8 cellular contexts compared by ENCODE assay signal in genomic region chr5:169637856-169638190, GRCh38. TPM values are rescaled to one million over a fixed set of nuclear protein-coding genes. Genes with fewer than 3 reads are reported as not detected.
DNase-seq lines count a peak whose midpoint lies in the region; ATAC-seq and TF ChIP-seq lines count a peak whose summit lies in the region.

No MANE protein-coding gene starts in this region.

- H3K4me2 ChIP-seq in osteoblast (ENCODE audit: insufficient read depth, low read length) = peak overlapping the region; percentile 77

- no peak for TF ChIP-seq CTCF in osteoblast (IDR thresholded peaks at IDR 0.05; ENCODE audit: extremely low read depth, low read depth, low read length)
- no peak for TF ChIP-seq CTCF in Caco-2 (IDR thresholded peaks at IDR 0.05; ENCODE audit: insufficient read depth in 1 of 2, low read depth in 1 of 2, low read length in 1 of 2, severe bottlenecking in 1 of 2, unreplicated experiment in 1 of 2)

- H3K4me3 Mint-ChIP-seq in activated naive CD8-positive, alpha-beta T cell = peak overlapping the region; percentile 96
- no peak overlapping the region for H3K4me3 Mint-ChIP-seq in Caco-2 (ENCODE audit: unreplicated experiment)

- H3K27me3 ChIP-seq in osteoblast (ENCODE audit: insufficient read depth, low read length) (no peaks in the 10 kb centered on the region), Caco-2 (replicated peaks; ENCODE audit: control insufficient read depth, insufficient read depth, low read length) (no peaks in the 10 kb centered on the region)

- H3K27ac ChIP-seq in osteoblast (ENCODE audit: low read depth, low read length) = no peak overlapping the region

- H3K27ac Mint-ChIP-seq in activated naive CD8-positive, alpha-beta T cell = peak overlapping the region; percentile 92
- H3K27ac Mint-ChIP-seq in Caco-2 (ENCODE audit: unreplicated experiment) = no peak overlapping the region

- intact Hi-C loops in Caco-2 (cut with micrococcal nuclease; ENCODE audit: unreplicated experiment) = no loop called here

- H3K36me3 ChIP-seq in osteoblast (ENCODE audit: insufficient read depth, low read length) = no peaks in the 10 kb centered on the region
- H3K36me3 ChIP-seq in Caco-2 (ENCODE audit: control insufficient read depth, insufficient read depth, low read length) = no peaks in the 10 kb centered on the region

- peaks cover 4% of the 10 kb centered on the region for H3K9me3 Mint-ChIP-seq in activated naive CD8-positive, alpha-beta T cell (ENCODE audit: low read depth)
- peaks cover 15% of the 10 kb centered on the region for H3K9me3 Mint-ChIP-seq in Caco-2 (ENCODE audit: unreplicated experiment)

- peak; percentile 73 for ATAC-seq in GM18511 (IDR thresholded peaks at IDR 0.05; ENCODE audit: unreplicated experiment)
- ATAC-seq in HG02870 (IDR thresholded peaks at IDR 0.05; ENCODE audit: unreplicated experiment) = peak; percentile 72

- no peaks in the 10 kb centered on the region for H3K27me3 Mint-ChIP-seq in activated naive CD8-positive, alpha-beta T cell
- peaks cover 2% of the 10 kb centered on the region for H3K27me3 Mint-ChIP-seq in Caco-2 (ENCODE audit: insufficient read depth, unreplicated experiment)

- peaks cover 26% of the 10 kb centered on the region for H3K36me3 Mint-ChIP-seq in activated naive CD8-positive, alpha-beta T cell
- no peaks in the 10 kb centered on the region for H3K36me3 Mint-ChIP-seq in Caco-2 (ENCODE audit: insufficient read depth, unreplicated experiment)

- peak; percentile 62; the same call in 1 of the 2 replicates for TF ChIP-seq POLR2A in Raji (IDR thresholded peaks at IDR 0.05; ENCODE audit: insufficient read depth, low read depth, low read length)

- no TSS peak for BruUV-seq in Caco-2 (replicated peaks; lab: Mats Ljungman, UMichigan)

- peak overlapping the region; percentile 78 for H2AFZ ChIP-seq in osteoblast (ENCODE audit: low read length)

- H3K4me1 ChIP-seq in osteoblast (ENCODE audit: insufficient read depth, low read length) (peaks cover 9% of the 10 kb centered on the region), Caco-2 (0 out of 2 replicates have a peak, but pooled peaks cover 3% of the 10 kb centered on the region)

- no peak for DNase-seq in osteoblast (ENCODE audit: insufficient read length, low spot score, missing footprints)
- DNase-seq in NCI-H345 (lab: John Stamatoyannopoulos, UW) = no peak
- no peak for DNase-seq in Caco-2
- no peak for DNase-seq in DMS114 treated with DMSO at 0.1 percent for 48 hours (lab: John Stamatoyannopoulos, UW; ENCODE audit: unreplicated experiment)

- POLR2A ChIA-PET in Caco-2 (lab: Charles Lee) = no interaction called here

- no peaks in the 10 kb centered on the region for H3K79me2 ChIP-seq in osteoblast (ENCODE audit: insufficient read depth, low read length)

- no peaks in the 10 kb centered on the region for H4K20me1 ChIP-seq in osteoblast (ENCODE audit: insufficient read depth, low read length)

- CTCF ChIA-PET in Caco-2 (lab: Charles Lee) = no interaction called here

- peak overlapping the region; percentile 69 for H3K4me3 ChIP-seq in osteoblast (ENCODE audit: insufficient read depth, low read length)
- no peak overlapping the region for H3K4me3 ChIP-seq in Caco-2 (ENCODE audit: low read depth, low read length)

- H3K9me3 ChIP-seq in osteoblast (ENCODE audit: low read depth, low read length) (peaks cover 4% of the 10 kb centered on the region), Caco-2 (peaks cover 13% of the 10 kb centered on the region)

- peaks cover 54% of the 10 kb centered on the region for H3K4me1 Mint-ChIP-seq in activated naive CD8-positive, alpha-beta T cell (ENCODE audit: low read depth)
- H3K4me1 Mint-ChIP-seq in Caco-2 (ENCODE audit: low read depth, unreplicated experiment) = peaks cover 8% of the 10 kb centered on the region

RNA-seq across cellular contexts. Expression of gene DOCK2, which starts 0.7 kb away (rescaled TPM):
- 2.7 and 6.2 TPM in 2 replicates for total RNA-seq in osteoblast
- total RNA-seq in Caco-2 (2022) = 0.09 TPM in 1 of 2 replicates, not detected in the other

RNA-seq across cellular contexts. Expression of gene SPDL1, which starts 54.2 kb away (rescaled TPM):
- total RNA-seq in osteoblast (10.9 and 14.7 TPM in 2 replicates), Caco-2 (2022) (57.8 and 60.0 TPM in 2 replicates)
